Comparison of ENCODE assay signal across 1 cellular context in the genomic region with DNA sequence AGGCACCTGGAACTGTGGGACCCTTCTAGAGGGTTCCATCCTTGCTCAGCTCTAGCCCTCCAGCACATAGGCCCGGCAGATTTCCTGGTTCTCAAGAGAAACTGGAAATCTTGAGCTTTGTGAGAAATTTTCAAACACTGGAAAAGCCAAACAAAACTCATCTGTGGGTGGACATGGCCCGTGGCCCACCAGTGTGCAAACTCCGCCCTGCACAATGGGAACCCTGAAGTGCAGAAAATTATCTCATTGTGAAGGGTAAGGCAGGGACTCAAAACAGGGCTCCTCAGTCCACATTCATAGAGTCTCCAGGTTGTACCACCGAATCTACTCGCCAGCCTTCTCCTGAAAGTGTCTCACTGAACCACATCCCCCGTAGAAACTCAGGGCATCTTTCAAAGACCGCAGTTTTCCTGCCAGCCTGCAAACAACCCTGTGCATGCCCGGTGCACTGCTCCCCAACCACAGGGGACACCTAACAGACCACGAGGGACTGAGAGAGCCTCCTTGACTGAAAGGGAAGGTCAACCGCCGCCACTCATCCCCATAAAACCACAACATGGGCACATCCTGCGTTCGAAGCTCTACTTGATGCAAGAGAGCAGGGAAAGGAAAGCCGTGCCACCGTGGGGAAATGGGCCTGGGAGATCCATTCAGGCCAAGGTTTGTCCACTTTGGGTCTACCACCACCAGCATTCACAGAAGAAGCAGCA.
TF ChIP-seq lines count a peak whose summit lies in the region.

No MANE protein-coding gene starts in this region.

TF ChIP-seq in GM23338, 12 proteins besides CTCF, POLR2A, EP300 and RAD21 (continued from another document):
- TF ChIP-seq, protein P1, sequence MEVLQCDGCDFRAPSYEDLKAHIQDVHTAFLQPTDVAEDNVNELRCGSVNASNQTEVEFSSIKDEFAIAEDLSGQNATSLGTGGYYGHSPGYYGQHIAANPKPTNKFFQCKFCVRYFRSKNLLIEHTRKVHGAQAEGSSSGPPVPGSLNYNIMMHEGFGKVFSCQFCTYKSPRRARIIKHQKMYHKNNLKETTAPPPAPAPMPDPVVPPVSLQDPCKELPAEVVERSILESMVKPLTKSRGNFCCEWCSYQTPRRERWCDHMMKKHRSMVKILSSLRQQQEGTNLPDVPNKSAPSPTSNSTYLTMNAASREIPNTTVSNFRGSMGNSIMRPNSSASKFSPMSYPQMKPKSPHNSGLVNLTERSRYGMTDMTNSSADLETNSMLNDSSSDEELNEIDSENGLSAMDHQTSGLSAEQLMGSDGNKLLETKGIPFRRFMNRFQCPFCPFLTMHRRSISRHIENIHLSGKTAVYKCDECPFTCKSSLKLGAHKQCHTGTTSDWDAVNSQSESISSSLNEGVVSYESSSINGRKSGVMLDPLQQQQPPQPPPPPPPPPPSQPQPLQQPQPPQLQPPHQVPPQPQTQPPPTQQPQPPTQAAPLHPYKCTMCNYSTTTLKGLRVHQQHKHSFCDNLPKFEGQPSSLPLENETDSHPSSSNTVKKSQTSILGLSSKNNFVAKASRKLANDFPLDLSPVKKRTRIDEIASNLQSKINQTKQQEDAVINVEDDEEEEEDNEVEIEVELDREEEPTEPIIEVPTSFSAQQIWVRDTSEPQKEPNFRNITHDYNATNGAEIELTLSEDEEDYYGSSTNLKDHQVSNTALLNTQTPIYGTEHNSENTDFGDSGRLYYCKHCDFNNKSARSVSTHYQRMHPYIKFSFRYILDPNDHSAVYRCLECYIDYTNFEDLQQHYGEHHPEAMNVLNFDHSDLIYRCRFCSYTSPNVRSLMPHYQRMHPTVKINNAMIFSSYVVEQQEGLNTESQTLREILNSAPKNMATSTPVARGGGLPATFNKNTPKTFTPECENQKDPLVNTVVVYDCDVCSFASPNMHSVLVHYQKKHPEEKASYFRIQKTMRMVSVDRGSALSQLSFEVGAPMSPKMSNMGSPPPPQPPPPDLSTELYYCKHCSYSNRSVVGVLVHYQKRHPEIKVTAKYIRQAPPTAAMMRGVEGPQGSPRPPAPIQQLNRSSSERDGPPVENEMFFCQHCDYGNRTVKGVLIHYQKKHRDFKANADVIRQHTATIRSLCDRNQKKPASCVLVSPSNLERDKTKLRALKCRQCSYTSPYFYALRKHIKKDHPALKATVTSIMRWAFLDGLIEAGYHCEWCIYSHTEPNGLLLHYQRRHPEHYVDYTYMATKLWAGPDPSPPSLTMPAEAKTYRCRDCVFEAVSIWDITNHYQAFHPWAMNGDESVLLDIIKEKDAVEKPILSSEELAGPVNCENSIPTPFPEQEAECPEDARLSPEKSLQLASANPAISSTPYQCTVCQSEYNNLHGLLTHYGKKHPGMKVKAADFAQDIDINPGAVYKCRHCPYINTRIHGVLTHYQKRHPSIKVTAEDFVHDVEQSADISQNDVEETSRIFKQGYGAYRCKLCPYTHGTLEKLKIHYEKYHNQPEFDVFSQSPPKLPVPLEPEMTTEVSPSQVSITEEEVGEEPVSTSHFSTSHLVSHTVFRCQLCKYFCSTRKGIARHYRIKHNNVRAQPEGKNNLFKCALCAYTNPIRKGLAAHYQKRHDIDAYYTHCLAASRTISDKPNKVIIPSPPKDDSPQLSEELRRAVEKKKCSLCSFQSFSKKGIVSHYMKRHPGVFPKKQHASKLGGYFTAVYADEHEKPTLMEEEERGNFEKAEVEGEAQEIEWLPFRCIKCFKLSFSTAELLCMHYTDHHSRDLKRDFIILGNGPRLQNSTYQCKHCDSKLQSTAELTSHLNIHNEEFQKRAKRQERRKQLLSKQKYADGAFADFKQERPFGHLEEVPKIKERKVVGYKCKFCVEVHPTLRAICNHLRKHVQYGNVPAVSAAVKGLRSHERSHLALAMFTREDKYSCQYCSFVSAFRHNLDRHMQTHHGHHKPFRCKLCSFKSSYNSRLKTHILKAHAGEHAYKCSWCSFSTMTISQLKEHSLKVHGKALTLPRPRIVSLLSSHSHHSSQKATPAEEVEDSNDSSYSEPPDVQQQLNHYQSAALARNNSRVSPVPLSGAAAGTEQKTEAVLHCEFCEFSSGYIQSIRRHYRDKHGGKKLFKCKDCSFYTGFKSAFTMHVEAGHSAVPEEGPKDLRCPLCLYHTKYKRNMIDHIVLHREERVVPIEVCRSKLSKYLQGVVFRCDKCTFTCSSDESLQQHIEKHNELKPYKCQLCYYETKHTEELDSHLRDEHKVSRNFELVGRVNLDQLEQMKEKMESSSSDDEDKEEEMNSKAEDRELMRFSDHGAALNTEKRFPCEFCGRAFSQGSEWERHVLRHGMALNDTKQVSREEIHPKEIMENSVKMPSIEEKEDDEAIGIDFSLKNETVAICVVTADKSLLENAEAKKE (CRISPR knock-in tag; IDR thresholded peaks at IDR 0.05) = no peak
- TF ChIP-seq, protein P2, sequence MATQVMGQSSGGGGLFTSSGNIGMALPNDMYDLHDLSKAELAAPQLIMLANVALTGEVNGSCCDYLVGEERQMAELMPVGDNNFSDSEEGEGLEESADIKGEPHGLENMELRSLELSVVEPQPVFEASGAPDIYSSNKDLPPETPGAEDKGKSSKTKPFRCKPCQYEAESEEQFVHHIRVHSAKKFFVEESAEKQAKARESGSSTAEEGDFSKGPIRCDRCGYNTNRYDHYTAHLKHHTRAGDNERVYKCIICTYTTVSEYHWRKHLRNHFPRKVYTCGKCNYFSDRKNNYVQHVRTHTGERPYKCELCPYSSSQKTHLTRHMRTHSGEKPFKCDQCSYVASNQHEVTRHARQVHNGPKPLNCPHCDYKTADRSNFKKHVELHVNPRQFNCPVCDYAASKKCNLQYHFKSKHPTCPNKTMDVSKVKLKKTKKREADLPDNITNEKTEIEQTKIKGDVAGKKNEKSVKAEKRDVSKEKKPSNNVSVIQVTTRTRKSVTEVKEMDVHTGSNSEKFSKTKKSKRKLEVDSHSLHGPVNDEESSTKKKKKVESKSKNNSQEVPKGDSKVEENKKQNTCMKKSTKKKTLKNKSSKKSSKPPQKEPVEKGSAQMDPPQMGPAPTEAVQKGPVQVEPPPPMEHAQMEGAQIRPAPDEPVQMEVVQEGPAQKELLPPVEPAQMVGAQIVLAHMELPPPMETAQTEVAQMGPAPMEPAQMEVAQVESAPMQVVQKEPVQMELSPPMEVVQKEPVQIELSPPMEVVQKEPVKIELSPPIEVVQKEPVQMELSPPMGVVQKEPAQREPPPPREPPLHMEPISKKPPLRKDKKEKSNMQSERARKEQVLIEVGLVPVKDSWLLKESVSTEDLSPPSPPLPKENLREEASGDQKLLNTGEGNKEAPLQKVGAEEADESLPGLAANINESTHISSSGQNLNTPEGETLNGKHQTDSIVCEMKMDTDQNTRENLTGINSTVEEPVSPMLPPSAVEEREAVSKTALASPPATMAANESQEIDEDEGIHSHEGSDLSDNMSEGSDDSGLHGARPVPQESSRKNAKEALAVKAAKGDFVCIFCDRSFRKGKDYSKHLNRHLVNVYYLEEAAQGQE (IDR thresholded peaks at IDR 0.05; ENCODE audit: unreplicated experiment) = no peak
- TF ChIP-seq ZNF114 (CRISPR knock-in tag; IDR thresholded peaks at IDR 0.05) (no peak), JUNB (IDR thresholded peaks at IDR 0.05; ENCODE audit: unreplicated experiment) (no peak), EZH2 (IDR thresholded peaks at IDR 0.05; ENCODE audit: low read depth, unreplicated experiment) (no peak)
